Comparison of ENCODE assay signal across 22 cellular contexts in genomic region chr5:171579849-171580505, GRCh38.
DNase-seq lines count a peak whose midpoint lies in the region; ATAC-seq and TF ChIP-seq lines count a peak whose summit lies in the region.
"Had no signal": no experiment of that assay in that cellular context is flagged by ENCODE, and none has a peak within 500 bp of the region (broad histone marks: within the 10 kb centered on the region; RNA-seq: fewer than 3 reads in every experiment).

No MANE protein-coding gene starts in this region.

- no peak overlapping the region for H3K4me3 ChIP-seq in adipocyte (ENCODE audit: low read length)
- H3K4me3 ChIP-seq in stomach smooth muscle (ENCODE audit: low read length in 2 of 2): no peak overlapping the region
- H3K4me3 ChIP-seq in ascending aorta: no peak overlapping the region
- H3K4me3 ChIP-seq in OCI-LY7 (ENCODE audit: low read depth, low read length, poor library complexity, severe bottlenecking): no peak overlapping the region
- H3K4me3 ChIP-seq: psoas muscle had no signal

- H3K4me1 Mint-ChIP-seq in nephron: peaks cover 52% of the 10 kb centered on the region

- BruUV-seq in OCI-LY7 (replicated peaks; lab: Mats Ljungman, UMichigan): no TSS peak

- no peaks in the 10 kb centered on the region for H4K20me1 ChIP-seq in OCI-LY7 (ENCODE audit: insufficient read depth, low read length)

- H3K9me3 ChIP-seq in adipocyte (ENCODE audit: control insufficient read depth, low read length) (peaks cover 5% of the 10 kb centered on the region), stomach smooth muscle (ENCODE audit: control insufficient read depth in 2 of 2, low read length in 2 of 2) (no peaks in the 10 kb centered on the region), ascending aorta (no peaks in the 10 kb centered on the region), OCI-LY7 (ENCODE audit: low read length) (no peaks in the 10 kb centered on the region)

- CTCF ChIA-PET in OCI-LY7 (lab: Charles Lee; ENCODE audit: unreplicated experiment): no interaction called here

- H3K9me2 ChIP-seq in OCI-LY7 (ENCODE audit: insufficient read depth, low read length): no peaks in the 10 kb centered on the region

- H3K4me1 ChIP-seq in adipocyte (ENCODE audit: control insufficient read depth, insufficient read depth, low read length) (peaks cover 42% of the 10 kb centered on the region), stomach smooth muscle (ENCODE audit: control insufficient read depth, insufficient read depth, low read length) (peaks cover 4% of the 10 kb centered on the region), ascending aorta (no peaks in the 10 kb centered on the region), OCI-LY7 (ENCODE audit: insufficient read depth, low read length, poor library complexity, severe bottlenecking) (no peaks in the 10 kb centered on the region)
- H3K4me1 ChIP-seq: psoas muscle had no signal

- H3K9ac ChIP-seq in adipocyte (ENCODE audit: low read length) (peak overlapping the region; percentile 17), stomach smooth muscle (ENCODE audit: low read length in 2 of 2) (no peak overlapping the region)

- H3K27ac Mint-ChIP-seq in nephron: peak overlapping the region in 2 of 3 experiments; percentile 86 to 91
- H3K27ac Mint-ChIP-seq: activated T-helper 1 cell treated with anti-CD3 and anti-CD28 coated beads, Interleukin-12 subunit alpha, Interleukin-12 subunit beta, Interleukin-2, Interleukin-4 antibody, amounts not matched to agents 30 ng/mL and 10 ng/mL and 1 ng/mL, durations not matched to agents 14 hours and 24 hours and 36 hours had no signal

- peak overlapping the region in 1 of 3 experiments; percentile 6 for H3K4me3 Mint-ChIP-seq in nephron
- H3K4me3 Mint-ChIP-seq: activated T-helper 1 cell treated with anti-CD3 and anti-CD28 coated beads, Interleukin-12 subunit alpha, Interleukin-12 subunit beta, Interleukin-2, Interleukin-4 antibody, amounts not matched to agents 30 ng/mL and 10 ng/mL and 1 ng/mL, durations not matched to agents 14 hours and 24 hours and 36 hours had no signal

- peaks cover 10% of the 10 kb centered on the region for H3K27me3 Mint-ChIP-seq in nephron (ENCODE audit: low read depth)

- peaks cover 4% of the 10 kb centered on the region for H3K9me3 Mint-ChIP-seq in nephron

- H3K36me3 Mint-ChIP-seq in nephron (ENCODE audit: low read depth): no peaks in the 10 kb centered on the region

- no peaks in the 10 kb centered on the region for H3K36me3 ChIP-seq in adipocyte (ENCODE audit: control insufficient read depth, insufficient read depth, low read length, severe bottlenecking)
- H3K36me3 ChIP-seq in stomach smooth muscle (ENCODE audit: control insufficient read depth in 2 of 2, insufficient read depth in 2 of 2, low read length in 2 of 2): no peaks in the 10 kb centered on the region
- no peaks in the 10 kb centered on the region for H3K36me3 ChIP-seq in ascending aorta
- H3K36me3 ChIP-seq in OCI-LY7 (ENCODE audit: insufficient read depth, low read length): no peaks in the 10 kb centered on the region

- H3K27me3 ChIP-seq in adipocyte (replicated peaks; ENCODE audit: control insufficient read depth, insufficient read depth, low read length): no peaks in the 10 kb centered on the region
- no peaks in the 10 kb centered on the region for H3K27me3 ChIP-seq in stomach smooth muscle (ENCODE audit: control insufficient read depth in 1 of 2, insufficient read depth in 2 of 2, low read length in 2 of 2)
- H3K27me3 ChIP-seq in ascending aorta: no peaks in the 10 kb centered on the region

- TF ChIP-seq CTCF in nephron (IDR thresholded peaks at IDR 0.05; ENCODE audit: unreplicated experiment in 3 of 3) (no peak), ascending aorta (IDR thresholded peaks at IDR 0.05) (no peak), OCI-LY7 (conservative IDR thresholded peaks at IDR 0.05; ENCODE audit: low read length) (no peak)

- POLR2A ChIA-PET in OCI-LY7 (lab: Charles Lee): no interaction called here

- H3K27ac ChIP-seq in stomach smooth muscle (ENCODE audit: low read length) (peak overlapping the region; percentile 2), ascending aorta (no peak overlapping the region), OCI-LY7 (ENCODE audit: low read depth, low read length, poor library complexity, severe bottlenecking) (no peak overlapping the region)
- H3K27ac ChIP-seq: C4-2B, psoas muscle had no signal

- intact Hi-C loops in cardiac septum (cut with DNase I): loop anchor here (1.0 to 2.0 kb wide), 3 partner anchors 16 to 159 kb away; no protein-coding TSS in a partner anchor
- intact Hi-C loops in ascending aorta (cut with DNase I): no loop called here
- intact Hi-C loops in OCI-LY7 (cut with micrococcal nuclease; ENCODE audit: unreplicated experiment): no loop called here

- H2AFZ ChIP-seq in OCI-LY7 (ENCODE audit: low read length): no peak overlapping the region

- no peak overlapping the region for H3K4me2 ChIP-seq in OCI-LY7 (ENCODE audit: low read length)

- H3K79me2 ChIP-seq in OCI-LY7 (ENCODE audit: insufficient read depth, low read depth, low read length): no peaks in the 10 kb centered on the region

- no peak for DNase-seq in adipocyte (ENCODE audit: low read depth)
- DNase-seq in cardiac septum (ENCODE audit: low spot score): peak; percentile 77
- no peak for DNase-seq in activated CD8-positive, alpha-beta memory T cell treated with anti-CD3 and anti-CD28 coated beads for 24 hours
- DNase-seq in ascending aorta (ENCODE audit: low spot score in 2 of 2): no peak
- DNase-seq in OCI-LY7 (ENCODE audit: low spot score): no peak
- DNase-seq: activated CD4-positive, alpha-beta T cell treated with anti-CD3 and anti-CD28 coated beads for 48 hours; activated naive CD4-positive, alpha-beta T cell treated with anti-CD3 and anti-CD28 coated beads, Interleukin-2, amount 50 U/mL, for 16 hours; effector CD8-positive, alpha-beta T cell; Kasumi-1; left colon; NCI-H1048; NCI-H187 treated with DMSO at 0.1 percent for 48 hours; NCI-H2227 treated with DMSO at 0.1 percent for 48 hours; NCI-H774; stimulated activated CD4-positive, alpha-beta T cell treated with anti-CD3 and anti-CD28 coated beads, Interleukin-12 subunit alpha, Interleukin-12 subunit beta, amount 100 ng/mL, for 4 hours; SW 1271 had no signal

- ATAC-seq in GM19455 (IDR thresholded peaks at IDR 0.05; ENCODE audit: unreplicated experiment): no peak
- ATAC-seq: left colon had no signal
